Comparison of ENCODE assay signal across 8 cellular contexts in genomic region chr5:127028822-127029457, GRCh38. TPM values are rescaled to one million over a fixed set of nuclear protein-coding genes. Genes with fewer than 3 reads are reported as not detected.
A peak's percentile ranks its signal among the peaks of the same experiment; 100 is the strongest.
DNase-seq lines count a peak whose midpoint lies in the region; ATAC-seq and TF ChIP-seq lines count a peak whose summit lies in the region.

No MANE protein-coding gene starts in this region.

- H3K4me2 ChIP-seq in HCT116 (ENCODE audit: low read length), result peak overlapping the region; percentile 93
- peak overlapping the region; percentile 74 for H3K4me2 ChIP-seq in SU-DHL-6 (ENCODE audit: low read depth, low read length, poor library complexity, severe bottlenecking)

- H3K27ac ChIP-seq in HCT116 (ENCODE audit: low read depth, low read length) (no peak overlapping the region), SU-DHL-6 (ENCODE audit: low read depth, low read length) (no peak overlapping the region), gastroesophageal sphincter (no peak overlapping the region)

- intact Hi-C loops in HCT116 (cut with micrococcal nuclease), result no loop called here

- TF ChIP-seq POLR2A in HCT116 (IDR thresholded peaks at IDR 0.05; ENCODE audit: borderline replicate concordance, extremely low read depth, insufficient read depth, insufficient read length), result no peak
- TF ChIP-seq POLR2A in gastroesophageal sphincter (IDR thresholded peaks at IDR 0.05), result no peak

- H3K9ac ChIP-seq in HCT116 (ENCODE audit: low read length) (peak overlapping the region; percentile 62; the same call in 1 of the 2 replicates), SU-DHL-6 (ENCODE audit: low read length) (no peak overlapping the region)

- POLR2A ChIA-PET in HCT116 (lab: Charles Lee), result no interaction called here

- no peak for DNase-seq in AG09309 (ENCODE audit: low read depth)
- no peak for DNase-seq in HCT116 (ENCODE audit: low read depth, low spot score)
- DNase-seq in skeletal muscle cell (ENCODE audit: low read depth), result no peak
- no peak for DNase-seq in stimulated activated CD4-positive, alpha-beta T cell treated with anti-CD3 and anti-CD28 coated beads, Interleukin-12 subunit alpha, Interleukin-12 subunit beta, amount 100 ng/mL, for 4 hours
- no peak for DNase-seq in GM10266 (ENCODE audit: extremely low spot score)
- DNase-seq in effector CD8-positive, alpha-beta T cell (lab: John Stamatoyannopoulos, UW), result no peak

- no TSS peak for BruUV-seq in HCT116 (replicated peaks; lab: Mats Ljungman, UMichigan)

- H3K4me1 ChIP-seq in HCT116 (ENCODE audit: control insufficient read depth in 1 of 2, insufficient read depth in 2 of 2, low read length in 2 of 2) (peaks cover 0 to 6% of the 10 kb centered on the region in 2 experiments; a peak in 1 of 4 replicates), gastroesophageal sphincter (peaks cover 0 to 23% (median 6%) of the 10 kb centered on the region in 3 donors)

- H2AFZ ChIP-seq in HCT116 (ENCODE audit: low read depth, low read length, poor library complexity, severe bottlenecking) (no peak overlapping the region), SU-DHL-6 (ENCODE audit: low read depth, low read length, severe bottlenecking) (no peak overlapping the region)

- H3K27me3 ChIP-seq in HCT116 (ENCODE audit: insufficient read depth, low read length) (no peaks in the 10 kb centered on the region), SU-DHL-6 (ENCODE audit: low read length) (no peaks in the 10 kb centered on the region), gastroesophageal sphincter (peaks cover 16% of the 10 kb centered on the region)

- CTCF ChIA-PET in HCT116 (lab: Charles Lee), result no interaction called here

- H3K9me3 ChIP-seq in HCT116 (ENCODE audit: control insufficient read depth in 1 of 2, insufficient read depth in 1 of 2, low read depth in 1 of 2, low read length in 2 of 2) (no peaks in the 10 kb centered on the region), SU-DHL-6 (ENCODE audit: insufficient read depth, low read length) (no peaks in the 10 kb centered on the region), gastroesophageal sphincter (no peaks in the 10 kb centered on the region)

- H4K20me1 ChIP-seq in HCT116 (ENCODE audit: insufficient read depth), result no peaks in the 10 kb centered on the region
- no peaks in the 10 kb centered on the region for H4K20me1 ChIP-seq in SU-DHL-6 (ENCODE audit: low read depth, low read length)

- H3F3A ChIP-seq in SU-DHL-6 (ENCODE audit: insufficient read depth), result no peaks in the 10 kb centered on the region

- TF ChIP-seq CTCF in AG09309 (IDR thresholded peaks at IDR 0.05; ENCODE audit: control insufficient read depth, insufficient read depth, low read depth, low read length, missing control alignments) (no peak), HCT116 (IDR thresholded peaks at IDR 0.05 in 2 of 3, conservative IDR thresholded peaks at IDR 0.05 in 1 of 3; ENCODE audit: borderline replicate concordance in 1 of 3, insufficient read depth in 1 of 3, low read depth in 2 of 3, low read length in 2 of 3) (no peak), SU-DHL-6 (IDR thresholded peaks at IDR 0.05; ENCODE audit: insufficient read depth, low read length, poor library complexity, severe bottlenecking) (no peak), gastroesophageal sphincter (IDR thresholded peaks at IDR 0.05) (no peak), GM10266 (IDR thresholded peaks at IDR 0.05; ENCODE audit: control insufficient read depth, insufficient read depth, low read depth, missing control alignments) (no peak)

- RAD21 ChIA-PET in HCT116 (lab: Charles Lee; ENCODE audit: low non-redundant PET in 1 of 2, low total read pairs in 2 of 2, uncharacterized antibody in 2 of 2, unreplicated experiment in 2 of 2), result interaction anchor here in 1 of 2 experiments (0.6 kb wide), 1 partner anchor 28 kb away, joined by 3 read pairs; no protein-coding TSS in a partner anchor

- H3K9me2 ChIP-seq in HCT116 (ENCODE audit: insufficient read depth), result no peaks in the 10 kb centered on the region
- H3K9me2 ChIP-seq in SU-DHL-6 (replicated peaks; ENCODE audit: insufficient read depth, low read length), result no peaks in the 10 kb centered on the region

- no peak for TF ChIP-seq RAD21 in HCT116 (IDR thresholded peaks at IDR 0.05; ENCODE audit: low read depth)

- H3K4me3 ChIP-seq in AG09309 (ENCODE audit: control insufficient read depth, low read depth, low read length) (peak overlapping the region; percentile 77), HCT116 (replicated peaks in 1 of 2; ENCODE audit: low read depth in 1 of 2, low read length in 2 of 2) (peak overlapping the region; percentile 62 to 81), SU-DHL-6 (ENCODE audit: insufficient read depth, low read length, poor library complexity, severe bottlenecking) (no peak overlapping the region), gastroesophageal sphincter (peak overlapping the region; percentile 55 to 71), skeletal muscle cell (ENCODE audit: low read depth, low read length) (peak overlapping the region; percentile 73)

- H3K36me3 ChIP-seq in HCT116 (ENCODE audit: control insufficient read depth in 1 of 2, insufficient read depth in 2 of 2, low read length in 2 of 2), result no peaks in the 10 kb centered on the region
- H3K36me3 ChIP-seq in SU-DHL-6 (ENCODE audit: low read length), result no peaks in the 10 kb centered on the region
- no peaks in the 10 kb centered on the region for H3K36me3 ChIP-seq in gastroesophageal sphincter

- TF ChIP-seq EP300 in gastroesophageal sphincter (IDR thresholded peaks at IDR 0.05), result no peak

- 67 to 71% methylated on average over 5 to 9 of the region's 12 CpGs for WGBS in gastroesophageal sphincter (ENCODE audit: low coverage in 1 of 2), 2 donors

- H3K79me2 ChIP-seq in HCT116 (ENCODE audit: insufficient read depth, low read length), result no peaks in the 10 kb centered on the region
- H3K79me2 ChIP-seq in SU-DHL-6 (ENCODE audit: insufficient read depth, low read length), result no peaks in the 10 kb centered on the region

- ATAC-seq in HCT116, result no peak
- no peak for ATAC-seq in gastroesophageal sphincter

TF ChIP-seq in HCT116, 20 proteins besides CTCF, POLR2A, EP300 and RAD21:
- TF ChIP-seq POLR2AphosphoS5 (IDR thresholded peaks at IDR 0.05; ENCODE audit: low read depth, low read length), result no peak
- TF ChIP-seq EGR1 (IDR thresholded peaks at IDR 0.05; ENCODE audit: low read depth), result no peak
- TF ChIP-seq JUND (IDR thresholded peaks at IDR 0.05), result no peak
- TF ChIP-seq YY1 (IDR thresholded peaks at IDR 0.05; ENCODE audit: extremely low read depth, insufficient replicate concordance, low read depth, low read length), result no peak
- TF ChIP-seq SIN3A (IDR thresholded peaks at IDR 0.05; ENCODE audit: low read depth), result no peak
- no peak for TF ChIP-seq EZH2 (IDR thresholded peaks at IDR 0.05)
- TF ChIP-seq, protein P1, sequence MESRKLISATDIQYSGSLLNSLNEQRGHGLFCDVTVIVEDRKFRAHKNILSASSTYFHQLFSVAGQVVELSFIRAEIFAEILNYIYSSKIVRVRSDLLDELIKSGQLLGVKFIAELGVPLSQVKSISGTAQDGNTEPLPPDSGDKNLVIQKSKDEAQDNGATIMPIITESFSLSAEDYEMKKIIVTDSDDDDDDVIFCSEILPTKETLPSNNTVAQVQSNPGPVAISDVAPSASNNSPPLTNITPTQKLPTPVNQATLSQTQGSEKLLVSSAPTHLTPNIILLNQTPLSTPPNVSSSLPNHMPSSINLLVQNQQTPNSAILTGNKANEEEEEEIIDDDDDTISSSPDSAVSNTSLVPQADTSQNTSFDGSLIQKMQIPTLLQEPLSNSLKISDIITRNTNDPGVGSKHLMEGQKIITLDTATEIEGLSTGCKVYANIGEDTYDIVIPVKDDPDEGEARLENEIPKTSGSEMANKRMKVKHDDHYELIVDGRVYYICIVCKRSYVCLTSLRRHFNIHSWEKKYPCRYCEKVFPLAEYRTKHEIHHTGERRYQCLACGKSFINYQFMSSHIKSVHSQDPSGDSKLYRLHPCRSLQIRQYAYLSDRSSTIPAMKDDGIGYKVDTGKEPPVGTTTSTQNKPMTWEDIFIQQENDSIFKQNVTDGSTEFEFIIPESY (IDR thresholded peaks at IDR 0.05; ENCODE audit: extremely low read depth, insufficient replicate concordance, low read length), result no peak
- TF ChIP-seq EZH2phosphoT487 (IDR thresholded peaks at IDR 0.05; ENCODE audit: borderline replicate concordance), result no peak
- no peak for TF ChIP-seq CBX3 (IDR thresholded peaks at IDR 0.05; ENCODE audit: low read depth)
- TF ChIP-seq SRF (IDR thresholded peaks at IDR 0.05; ENCODE audit: low read depth), result no peak

RNA-seq across cellular contexts. Expression of gene MARCHF3, which starts 1.4 kb away (rescaled TPM):
- total RNA-seq in HCT116 (2021; ENCODE audit: unreplicated experiment) (2.3 TPM), gastroesophageal sphincter (10 to 100 TPM in 1 of 4 donors, 1 to 10 TPM in 3; 1.5 to 12.8 (median 6.0) TPM)
- 1.4 and 2.1 TPM in 2 replicates for polyA plus RNA-seq in HCT116 (2012)

RNA-seq across cellular contexts. Expression of gene C5orf63, which starts 44.4 kb away (rescaled TPM):
- total RNA-seq in HCT116 (2021; ENCODE audit: unreplicated experiment), result 4.4 TPM
- polyA plus RNA-seq in HCT116 (2012), result 2.0 and 3.6 TPM in 2 replicates
- 1 to 10 TPM in 2 of 4 donors, under 1 TPM in 2; 0.59 to 4.2 (median 2.1) TPM for total RNA-seq in gastroesophageal sphincter
